1 cellular context compared by ENCODE assay signal in genomic region chr3:187292631-187293513, GRCh38.
TF ChIP-seq lines count a peak whose summit lies in the region.

No MANE protein-coding gene starts in this region.

TF ChIP-seq in SK-N-SH, 30 proteins besides CTCF, POLR2A, EP300 and RAD21 (continued from another document):
- TF ChIP-seq REST (IDR thresholded peaks at IDR 0.05; ENCODE audit: low read depth, low read length) (no peak), SIN3A (IDR thresholded peaks at IDR 0.05; ENCODE audit: borderline replicate concordance, low read depth, low read length) (no peak), MXI1 (IDR thresholded peaks at IDR 0.05; ENCODE audit: low read depth, low read length) (no peak), NFIC (IDR thresholded peaks at IDR 0.05; ENCODE audit: borderline replicate concordance) (no peak)
